ENCODE assay signal across 10 cellular contexts in the genomic region with DNA sequence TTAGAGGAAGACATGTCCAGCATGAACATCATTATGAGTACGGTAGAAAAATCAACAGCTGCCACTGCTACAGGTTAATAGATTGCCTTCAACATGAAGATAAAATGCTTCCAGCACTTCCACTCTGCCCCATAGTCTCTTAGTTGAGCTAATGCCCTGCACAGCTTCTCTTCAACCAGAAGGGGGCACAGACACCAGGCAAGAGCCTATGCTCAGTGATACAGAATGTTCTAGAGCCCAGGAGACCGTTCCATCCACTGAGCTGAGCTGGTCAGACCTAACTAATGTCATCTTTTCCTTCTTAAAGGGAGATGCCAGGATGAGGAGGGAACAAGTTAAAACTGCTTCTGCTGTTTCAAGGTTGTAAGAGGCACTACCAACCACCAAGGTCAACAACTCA. TPM values are rescaled to one million over a fixed set of nuclear protein-coding genes. Genes with fewer than 3 reads are reported as not detected.
DNase-seq lines count a peak whose midpoint lies in the region; ATAC-seq, FAIRE-seq and TF ChIP-seq lines count a peak whose summit lies in the region.
"Had no signal": no experiment of that assay in that cellular context is flagged by ENCODE, and none has a peak within 500 bp of the region (broad histone marks: within the 10 kb centered on the region; RNA-seq: fewer than 3 reads in every experiment).

No MANE protein-coding gene starts in this region.

- H3K4me2 ChIP-seq in keratinocyte (ENCODE audit: control insufficient read depth, extremely low read depth, insufficient read depth, low read depth, low read length) = no peak overlapping the region

- dilution Hi-C loops in keratinocyte (cut with MboI; ENCODE audit: extremely low pct_ligation_motif_present, low sequenced_read_pairs) = no loop called here

- no peaks in the 10 kb centered on the region for H3K36me3 ChIP-seq in keratinocyte (ENCODE audit: control insufficient read depth in 2 of 2, extremely low read depth in 1 of 2, insufficient read depth in 2 of 2, low read length in 2 of 2)

- no peak overlapping the region for H3K4me3 ChIP-seq in keratinocyte (ENCODE audit: control insufficient read depth in 2 of 3, extremely low read depth in 1 of 3, insufficient read depth in 2 of 3, low read depth in 1 of 3, low read length in 3 of 3)

- no peaks in the 10 kb centered on the region for H4K20me1 ChIP-seq in keratinocyte (ENCODE audit: control insufficient read depth, extremely low read depth, insufficient read depth, low read length)

- H3K27ac ChIP-seq in keratinocyte (ENCODE audit: control insufficient read depth, insufficient read depth, low read length) = no peak overlapping the region

- no peaks in the 10 kb centered on the region for H3K9me3 Mint-ChIP-seq in activated T-helper 17 cell treated with anti-CD3 and anti-CD28 coated beads, Interleukin-2, amount 50 U/mL, for 72 hours

- TF ChIP-seq CTCF in keratinocyte (optimal IDR thresholded peaks at IDR 0.05 in 1 of 3, IDR thresholded peaks at IDR 0.05 in 1 of 3, conservative IDR thresholded peaks at IDR 0.05 in 1 of 3; ENCODE audit: extremely low read depth in 1 of 3, insufficient read depth in 2 of 3, low read length in 3 of 3) = peak; percentile 16 to 38 (median 38)

- H3K4me1 ChIP-seq in keratinocyte (ENCODE audit: control insufficient read depth, extremely low read depth, insufficient read depth, low read length) = no peaks in the 10 kb centered on the region

- no peak overlapping the region for H3K9ac ChIP-seq in keratinocyte (ENCODE audit: control insufficient read depth, extremely low read depth, insufficient read depth, low read length)

- no peaks in the 10 kb centered on the region for H3K36me3 Mint-ChIP-seq in activated T-helper 17 cell treated with anti-CD3 and anti-CD28 coated beads, Interleukin-2, amount 50 U/mL, for 72 hours (ENCODE audit: low read depth)
- H3K36me3 Mint-ChIP-seq: brain had no signal

- no peaks in the 10 kb centered on the region for H3K27me3 Mint-ChIP-seq in activated T-helper 17 cell treated with anti-CD3 and anti-CD28 coated beads, Interleukin-2, amount 50 U/mL, for 72 hours
- H3K27me3 Mint-ChIP-seq: brain had no signal

- no peak for FAIRE-seq in keratinocyte (lab: Jason Lieb, UNC)

- H3K9me1 ChIP-seq in keratinocyte (ENCODE audit: control insufficient read depth, extremely low read depth, insufficient read depth, low read length) = no peaks in the 10 kb centered on the region

- no peaks in the 10 kb centered on the region for H3K9me3 ChIP-seq in keratinocyte (ENCODE audit: control insufficient read depth, low read depth, low read length)

- no peak overlapping the region for H3K4me3 Mint-ChIP-seq in activated T-helper 17 cell treated with anti-CD3 and anti-CD28 coated beads, Interleukin-2, amount 50 U/mL, for 72 hours
- H3K4me3 Mint-ChIP-seq: brain had no signal

- H3K27me3 ChIP-seq in keratinocyte (ENCODE audit: control insufficient read depth, extremely low read depth, insufficient read depth, low read length) = peaks cover under 1% of the 10 kb centered on the region

- no peak overlapping the region for H2AFZ ChIP-seq in keratinocyte (ENCODE audit: control insufficient read depth, low read length)

- no peaks in the 10 kb centered on the region for H3K4me1 Mint-ChIP-seq in activated T-helper 17 cell treated with anti-CD3 and anti-CD28 coated beads, Interleukin-2, amount 50 U/mL, for 72 hours
- H3K4me1 Mint-ChIP-seq: brain had no signal

- ATAC-seq in GM21786 (IDR thresholded peaks at IDR 0.05; ENCODE audit: unreplicated experiment) (peak; percentile 48), GM21619 (IDR thresholded peaks at IDR 0.05; ENCODE audit: unreplicated experiment) (no peak), GM21825 (IDR thresholded peaks at IDR 0.05; ENCODE audit: unreplicated experiment) (no peak)
- no peak for ATAC-seq in activated T-helper 17 cell treated with anti-CD3 and anti-CD28 coated beads, Interleukin-2, amount 50 U/mL, for 72 hours (replicated peaks)

- no peak overlapping the region for H3K27ac Mint-ChIP-seq in activated T-helper 17 cell treated with anti-CD3 and anti-CD28 coated beads, Interleukin-2, amount 50 U/mL, for 72 hours
- H3K27ac Mint-ChIP-seq: brain had no signal

- in situ Hi-C loops in SK-MEL-5 (cut with HindIII; ENCODE audit: low pct_unique_long_range_greater_than_20kb, low sequenced_read_pairs) = no loop called here

- no peaks in the 10 kb centered on the region for H3K79me2 ChIP-seq in keratinocyte (ENCODE audit: control insufficient read depth, insufficient read depth, low read length)

- DNase-seq in EH (ENCODE audit: low read depth) = peak; percentile 21
- DNase-seq in SK-MEL-5 (ENCODE audit: low read depth, low spot score) = peak; percentile 39
- no peak for DNase-seq in keratinocyte (ENCODE audit: low read depth, low spot score)
- DNase-seq in A172 (ENCODE audit: low spot score) = no peak
- DNase-seq: islet precursor cell had no signal

RNA-seq across cellular contexts. Expression of gene SMIM10L2A, which starts 42.2 kb away (rescaled TPM):
- 0.03 TPM in 1 of 2 replicates, not detected in the other for total RNA-seq in SK-MEL-5 (2014; rRNA removed; shearing (Covaris generic))
- 0.04 and 0.12 TPM in 2 replicates for polyA plus RNA-seq in SK-MEL-5 (2015; cell fraction: cytosol; rRNA removed)
- polyA plus RNA-seq in SK-MEL-5 (2015; cell fraction: nucleus; rRNA removed) = 0.06 TPM in 1 of 2 replicates, not detected in the other
- 0.31 to 1.3 TPM (median 0.49 TPM) in 3 replicates for polyA plus RNA-seq in keratinocyte
- 1.7 TPM for polyA plus RNA-seq in keratinocyte (2011; ENCODE audit: low read depth)
- 0.75 and 0.94 TPM in 2 replicates for polyA plus RNA-seq in keratinocyte (2011; cell fraction: cytosol; rRNA removed)
- polyA plus RNA-seq in keratinocyte (2011; cell fraction: nucleus; rRNA removed) = 3.4 and 3.9 TPM in 2 replicates
- polyA plus RNA-seq in keratinocyte (2012; ENCODE audit: low replicate concordance) = 0.22 and 3.8 TPM in 2 replicates
- polyA minus RNA-seq in keratinocyte = 0.30 to 1.5 TPM (median 0.42 TPM) in 3 replicates
- polyA minus RNA-seq in keratinocyte (2011; cell fraction: cytosol; rRNA and poly(A)+ RNA removed) = 0.77 TPM
- 0.63 and 1.1 TPM in 2 replicates for polyA minus RNA-seq in keratinocyte (2011; cell fraction: nucleus; rRNA and poly(A)+ RNA removed)
- total RNA-seq in A172 (2014; rRNA removed; shearing (Covaris generic)) = 0.29 TPM in 1 of 2 replicates, not detected in the other
- under 1 TPM; 0.06 to 0.82 TPM for total RNA-seq in activated T-helper 17 cell treated with anti-CD3 and anti-CD28 coated beads, Interleukin-2, amount 50 U/mL, for 72 hours

RNA-seq across cellular contexts. Expression of gene INTS6L, which starts 56.5 kb away (rescaled TPM):
- total RNA-seq in SK-MEL-5 (2014; rRNA removed; shearing (Covaris generic)) = 5.0 and 6.6 TPM in 2 replicates
- polyA plus RNA-seq in SK-MEL-5 (2015; cell fraction: cytosol; rRNA removed) = 4.2 and 4.4 TPM in 2 replicates
- polyA plus RNA-seq in SK-MEL-5 (2015; cell fraction: nucleus; rRNA removed) = 70.6 and 87.2 TPM in 2 replicates
- 5.2 to 14.5 TPM (median 11.4 TPM) in 3 replicates for polyA plus RNA-seq in keratinocyte
- 2.4 TPM for polyA plus RNA-seq in keratinocyte (2011; ENCODE audit: low read depth)
- polyA plus RNA-seq in keratinocyte (2011; cell fraction: cytosol; rRNA removed) = 2.0 and 3.8 TPM in 2 replicates
- 32.2 and 35.8 TPM in 2 replicates for polyA plus RNA-seq in keratinocyte (2011; cell fraction: nucleus; rRNA removed)
- polyA plus RNA-seq in keratinocyte (2012; ENCODE audit: low replicate concordance) = 3.2 and 6.1 TPM in 2 replicates
- polyA minus RNA-seq in keratinocyte = 0.89 to 7.8 TPM (median 4.7 TPM) in 3 replicates
- 1.2 TPM for polyA minus RNA-seq in keratinocyte (2011; cell fraction: cytosol; rRNA and poly(A)+ RNA removed)
- 6.4 and 12.7 TPM in 2 replicates for polyA minus RNA-seq in keratinocyte (2011; cell fraction: nucleus; rRNA and poly(A)+ RNA removed)
- total RNA-seq in A172 (2014; rRNA removed; shearing (Covaris generic)) = 0.14 and 0.38 TPM in 2 replicates
- 10 to 100 TPM; 15.2 to 46.5 TPM for total RNA-seq in activated T-helper 17 cell treated with anti-CD3 and anti-CD28 coated beads, Interleukin-2, amount 50 U/mL, for 72 hours

Comparison
In these comparisons a context has a peak if more than half of its experiments do, and no peak if none do; other contexts are left out.
1. DNase-seq: peak in EH (single experiment) and SK-MEL-5 (single experiment); none in keratinocyte (single experiment) and A172 (single experiment).